20 cellular contexts compared by ENCODE assay signal in the genomic region with DNA sequence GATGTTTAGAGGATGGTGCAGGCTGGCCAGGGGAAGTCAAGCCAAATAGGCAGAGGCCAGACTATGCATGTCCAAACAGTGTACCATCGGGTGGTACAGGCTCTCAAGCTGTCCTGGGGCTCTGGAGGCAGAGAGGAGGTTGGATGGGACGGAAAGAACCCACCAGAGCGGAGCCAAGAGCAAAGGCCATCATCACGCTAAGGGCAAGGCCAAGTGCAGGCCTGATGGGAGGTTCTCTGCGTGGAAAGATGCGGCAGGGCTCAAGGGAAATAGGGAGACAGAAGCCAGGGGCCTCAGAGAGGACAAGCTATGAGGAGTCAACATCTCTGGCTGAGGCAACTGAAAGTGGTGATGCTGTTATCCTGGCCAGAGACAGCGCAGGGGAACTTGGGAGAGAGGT.
DNase-seq lines count a peak whose midpoint lies in the region; ATAC-seq, FAIRE-seq and TF ChIP-seq lines count a peak whose summit lies in the region.
"Had no signal": no experiment of that assay in that cellular context is flagged by ENCODE, and none has a peak within 500 bp of the region (broad histone marks: within the 10 kb centered on the region; RNA-seq: fewer than 3 reads in every experiment).

No MANE protein-coding gene starts in this region.

- DNase-seq in GM13976 (ENCODE audit: low spot score), result peak; percentile 10
- no peak for DNase-seq in PC-9
- DNase-seq in epithelial cell of prostate (ENCODE audit: low read depth, low spot score), result no peak
- no peak for DNase-seq in osteoblast (ENCODE audit: insufficient read length, low spot score, missing footprints)
- DNase-seq in UCSD-AML1 (lab: John Stamatoyannopoulos, UW; ENCODE audit: unreplicated experiment), result no peak
- DNase-seq in HepG2 (ENCODE audit: low spot score), result no peak
- DNase-seq: BE2C; CD8-positive, alpha-beta T cell; DMS79; NCI-H1048; NCI-H146; NCI-H2081; NCI-H510A; SHP77; SK-N-SH had no signal

- TF ChIP-seq EP300 in HepG2 (IDR thresholded peaks at IDR 0.05; ENCODE audit: low read depth in 2 of 2, low read length in 2 of 2) (no peak), HepG2 (CRISPR knock-in tag; IDR thresholded peaks at IDR 0.05; ENCODE audit: borderline replicate concordance) (no peak)

- TF ChIP-seq RAD21 in HepG2 (CRISPR knock-in tag; IDR thresholded peaks at IDR 0.05), result no peak

- H4K20me1 ChIP-seq in PC-9 (ENCODE audit: insufficient read depth) (no peaks in the 10 kb centered on the region), osteoblast (ENCODE audit: insufficient read depth, low read length) (no peaks in the 10 kb centered on the region), HepG2 (ENCODE audit: insufficient read depth, low read length) (no peaks in the 10 kb centered on the region)

- TF ChIP-seq POLR2A in HepG2 (IDR thresholded peaks at IDR 0.05; ENCODE audit: insufficient read depth in 1 of 2, low read depth in 2 of 2, low read length in 2 of 2), result no peak

- H3K4me1 ChIP-seq in PC-9 (replicated peaks; ENCODE audit: insufficient read depth) (peaks cover 42% of the 10 kb centered on the region), osteoblast (ENCODE audit: insufficient read depth, low read length) (peaks cover 19% of the 10 kb centered on the region), HepG2 (ENCODE audit: insufficient read depth, low read length) (peaks cover 6% of the 10 kb centered on the region; the same call in 1 of the 2 replicates)
- H3K4me1 ChIP-seq: BE2C, Peyer's patch had no signal

- intact Hi-C loops in PC-9 (cut with micrococcal nuclease; ENCODE audit: unreplicated experiment), result no loop called here
- intact Hi-C loops in HepG2 (cut with micrococcal nuclease; ENCODE audit: unreplicated experiment), result no loop called here

- H3K36me3 ChIP-seq in PC-9 (ENCODE audit: low read depth), result no peaks in the 10 kb centered on the region
- no peaks in the 10 kb centered on the region for H3K36me3 ChIP-seq in osteoblast (ENCODE audit: insufficient read depth, low read length)
- no peaks in the 10 kb centered on the region for H3K36me3 ChIP-seq in HepG2 (replicated peaks in 1 of 2; ENCODE audit: control insufficient read depth in 1 of 2, insufficient read depth in 2 of 2, low read length in 2 of 2)
- H3K36me3 ChIP-seq: BE2C, Peyer's patch had no signal

- BruUV-seq in PC-9 (replicated peaks; lab: Mats Ljungman, UMichigan) (no TSS peak), HepG2 (replicated peaks; lab: Mats Ljungman, UMichigan) (no TSS peak)

- no peak overlapping the region for H3K9ac ChIP-seq in HepG2 (ENCODE audit: insufficient read depth, low read depth, low read length)
- H3K9ac ChIP-seq: KMS-11, SK-N-SH had no signal

- H2AFZ ChIP-seq in PC-9 (0 out of 2 replicates have a peak overlapping the region, but pooled peaks have one; percentile 20), osteoblast (ENCODE audit: low read length) (peak overlapping the region; percentile 1), HepG2 (ENCODE audit: low read length) (no peak overlapping the region)
- H2AFZ ChIP-seq: GM23338 had no signal

- peaks cover 39% of the 10 kb centered on the region for H3F3A ChIP-seq in PC-9 (ENCODE audit: insufficient read depth, low read depth)

- CTCF ChIA-PET in PC-9 (lab: Charles Lee) (no interaction called here), HepG2 (lab: Yijun Ruan, JAX; ENCODE audit: low intra/inter-chr PET ratio, low total read pairs) (no interaction called here)

- H3K4me2 ChIP-seq in PC-9 (peak overlapping the region; percentile 4; the same call in 1 of the 2 replicates), osteoblast (ENCODE audit: insufficient read depth, low read length) (no peak overlapping the region), HepG2 (ENCODE audit: low read depth, low read length) (no peak overlapping the region)
- H3K4me2 ChIP-seq: GM23338, KMS-11, SK-N-SH had no signal

- H3K27ac ChIP-seq in PC-9 (peak overlapping the region; percentile 81), epithelial cell of prostate (peak overlapping the region; percentile 88), osteoblast (ENCODE audit: low read depth, low read length) (peak overlapping the region; percentile 64), HepG2 (ENCODE audit: extremely low read length, insufficient read depth, low read length) (no peak overlapping the region)
- H3K27ac ChIP-seq: KMS-11, Peyer's patch had no signal

- FAIRE-seq in HepG2 (lab: Jason Lieb, UNC), result no peak
- FAIRE-seq: D721Med had no signal

- H3K79me2 ChIP-seq in PC-9 (ENCODE audit: low read depth) (no peaks in the 10 kb centered on the region), osteoblast (ENCODE audit: insufficient read depth, low read length) (no peaks in the 10 kb centered on the region), HepG2 (ENCODE audit: insufficient read depth, low read length) (no peaks in the 10 kb centered on the region)

- POLR2A ChIA-PET in PC-9 (lab: Charles Lee; ENCODE audit: unreplicated experiment) (no interaction called here), HepG2 (lab: Yijun Ruan, JAX) (no interaction called here)

- no peak overlapping the region for H3K4me3 ChIP-seq in PC-9
- no peak overlapping the region for H3K4me3 ChIP-seq in osteoblast (ENCODE audit: insufficient read depth, low read length)
- H3K4me3 ChIP-seq in HepG2 (replicated peaks in 1 of 3; ENCODE audit: insufficient read depth in 1 of 3, low read depth in 2 of 3, low read length in 3 of 3), result no peak overlapping the region
- H3K4me3 ChIP-seq: GM23338, Peyer's patch had no signal

- H3K27me3 ChIP-seq in PC-9 (ENCODE audit: insufficient read depth, low read depth) (no peaks in the 10 kb centered on the region), osteoblast (ENCODE audit: insufficient read depth, low read length) (no peaks in the 10 kb centered on the region), HepG2 (ENCODE audit: control insufficient read depth in 1 of 2, insufficient read depth in 2 of 2, low read length in 2 of 2) (peaks cover 2 to 21% of the 10 kb centered on the region in 2 experiments; a peak in 3 of 5 replicates)
- H3K27me3 ChIP-seq: BE2C, Peyer's patch had no signal

- 18% methylated on average over 7 of the region's 7 CpGs for WGBS in HepG2 (ENCODE audit: low lambda C conversion rate)

- no peaks in the 10 kb centered on the region for H3K9me2 ChIP-seq in PC-9 (ENCODE audit: insufficient read depth)
- H3K9me2 ChIP-seq: SK-N-SH had no signal

- peaks cover 13% of the 10 kb centered on the region; the same call in 1 of the 2 replicates for H3K9me3 ChIP-seq in PC-9 (ENCODE audit: insufficient read depth, low read depth)
- no peaks in the 10 kb centered on the region for H3K9me3 ChIP-seq in osteoblast (ENCODE audit: low read depth, low read length)
- no peaks in the 10 kb centered on the region for H3K9me3 ChIP-seq in HepG2 (ENCODE audit: low read length)
- H3K9me3 ChIP-seq: BE2C, Peyer's patch, SK-N-SH had no signal

- in situ Hi-C loops in GM13976 (cut with MboI; ENCODE audit: low sequenced_read_pairs, unreplicated experiment) (no loop called here), HepG2 (cut with HindIII; ENCODE audit: extremely low pct_ligation_motif_present, low pct_unique_long_range_greater_than_20kb) (no loop called here)

- ATAC-seq in HepG2, result no peak
- ATAC-seq in HG03354 (IDR thresholded peaks at IDR 0.05; ENCODE audit: poor library complexity, severe bottlenecking, unreplicated experiment), result no peak
- ATAC-seq: CD8-positive, alpha-beta T cell; GM23338 had no signal

- TF ChIP-seq CTCF in GM13976 (IDR thresholded peaks at IDR 0.05; ENCODE audit: borderline replicate concordance, control extremely low read depth, extremely low read depth, insufficient read depth, missing control alignments) (no peak), PC-9 (conservative IDR thresholded peaks at IDR 0.05) (no peak), osteoblast (IDR thresholded peaks at IDR 0.05; ENCODE audit: extremely low read depth, low read depth, low read length) (no peak), HepG2 (CRISPR knock-in tag; IDR thresholded peaks at IDR 0.05) (no peak)

TF ChIP-seq in HepG2, 621 proteins besides CTCF, POLR2A, EP300 and RAD21 (continues in another document):
- TF ChIP-seq ZNF234 (CRISPR knock-in tag; conservative IDR thresholded peaks at IDR 0.05) (no peak), JUN (CRISPR knock-in tag; IDR thresholded peaks at IDR 0.05) (no peak), HMG20B (CRISPR knock-in tag; conservative IDR thresholded peaks at IDR 0.05) (no peak), BHLHE40 (IDR thresholded peaks at IDR 0.05; ENCODE audit: low read length) (no peak)
- TF ChIP-seq, protein P1, sequence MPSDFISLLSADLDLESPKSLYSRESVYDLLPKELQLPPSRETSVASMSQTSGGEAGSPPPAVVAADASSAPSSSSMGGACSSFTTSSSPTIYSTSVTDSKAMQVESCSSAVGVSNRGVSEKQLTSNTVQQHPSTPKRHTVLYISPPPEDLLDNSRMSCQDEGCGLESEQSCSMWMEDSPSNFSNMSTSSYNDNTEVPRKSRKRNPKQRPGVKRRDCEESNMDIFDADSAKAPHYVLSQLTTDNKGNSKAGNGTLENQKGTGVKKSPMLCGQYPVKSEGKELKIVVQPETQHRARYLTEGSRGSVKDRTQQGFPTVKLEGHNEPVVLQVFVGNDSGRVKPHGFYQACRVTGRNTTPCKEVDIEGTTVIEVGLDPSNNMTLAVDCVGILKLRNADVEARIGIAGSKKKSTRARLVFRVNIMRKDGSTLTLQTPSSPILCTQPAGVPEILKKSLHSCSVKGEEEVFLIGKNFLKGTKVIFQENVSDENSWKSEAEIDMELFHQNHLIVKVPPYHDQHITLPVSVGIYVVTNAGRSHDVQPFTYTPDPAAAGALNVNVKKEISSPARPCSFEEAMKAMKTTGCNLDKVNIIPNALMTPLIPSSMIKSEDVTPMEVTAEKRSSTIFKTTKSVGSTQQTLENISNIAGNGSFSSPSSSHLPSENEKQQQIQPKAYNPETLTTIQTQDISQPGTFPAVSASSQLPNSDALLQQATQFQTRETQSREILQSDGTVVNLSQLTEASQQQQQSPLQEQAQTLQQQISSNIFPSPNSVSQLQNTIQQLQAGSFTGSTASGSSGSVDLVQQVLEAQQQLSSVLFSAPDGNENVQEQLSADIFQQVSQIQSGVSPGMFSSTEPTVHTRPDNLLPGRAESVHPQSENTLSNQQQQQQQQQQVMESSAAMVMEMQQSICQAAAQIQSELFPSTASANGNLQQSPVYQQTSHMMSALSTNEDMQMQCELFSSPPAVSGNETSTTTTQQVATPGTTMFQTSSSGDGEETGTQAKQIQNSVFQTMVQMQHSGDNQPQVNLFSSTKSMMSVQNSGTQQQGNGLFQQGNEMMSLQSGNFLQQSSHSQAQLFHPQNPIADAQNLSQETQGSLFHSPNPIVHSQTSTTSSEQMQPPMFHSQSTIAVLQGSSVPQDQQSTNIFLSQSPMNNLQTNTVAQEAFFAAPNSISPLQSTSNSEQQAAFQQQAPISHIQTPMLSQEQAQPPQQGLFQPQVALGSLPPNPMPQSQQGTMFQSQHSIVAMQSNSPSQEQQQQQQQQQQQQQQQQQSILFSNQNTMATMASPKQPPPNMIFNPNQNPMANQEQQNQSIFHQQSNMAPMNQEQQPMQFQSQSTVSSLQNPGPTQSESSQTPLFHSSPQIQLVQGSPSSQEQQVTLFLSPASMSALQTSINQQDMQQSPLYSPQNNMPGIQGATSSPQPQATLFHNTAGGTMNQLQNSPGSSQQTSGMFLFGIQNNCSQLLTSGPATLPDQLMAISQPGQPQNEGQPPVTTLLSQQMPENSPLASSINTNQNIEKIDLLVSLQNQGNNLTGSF (CRISPR knock-in tag; IDR thresholded peaks at IDR 0.05), result no peak
